ENCODE assay signal across 8 cellular contexts in the genomic region with DNA sequence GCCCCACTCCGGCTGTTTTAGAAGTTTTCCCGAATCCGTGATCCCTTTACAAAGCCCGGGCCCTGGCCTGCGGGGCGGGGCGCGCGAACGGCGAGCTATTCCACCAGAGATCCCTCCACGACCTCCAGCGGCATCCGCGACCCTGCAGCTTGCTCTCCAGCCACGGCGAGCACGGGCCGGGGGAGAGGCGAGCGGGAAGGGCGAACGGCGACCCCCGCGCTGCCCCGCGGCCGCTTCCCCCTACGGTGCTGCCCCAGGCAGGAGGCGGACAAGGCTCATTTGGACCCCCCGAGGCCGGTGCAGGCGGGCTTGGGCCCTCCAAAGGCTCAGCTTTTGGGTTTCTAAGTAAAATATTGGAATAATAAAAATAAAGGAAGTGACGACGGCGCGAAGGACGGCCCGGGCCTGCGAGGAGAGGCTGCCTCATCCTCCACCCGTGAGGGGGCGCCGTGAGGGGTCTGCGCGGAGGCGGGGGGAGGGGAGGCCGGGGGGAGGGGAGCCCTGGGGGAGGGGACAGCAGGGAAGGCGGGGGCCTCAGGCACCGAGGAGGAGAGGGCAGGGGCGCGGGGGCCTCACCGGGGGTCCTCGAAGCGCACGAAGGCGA. TPM values are rescaled to one million over a fixed set of nuclear protein-coding genes. Genes with fewer than 3 reads are reported as not detected.
DNase-seq lines count a peak whose midpoint lies in the region; ATAC-seq and TF ChIP-seq lines count a peak whose summit lies in the region.

No MANE protein-coding gene starts in this region.

- H3K4me2 ChIP-seq in mesenchymal stem cell (ENCODE audit: low read length, poor library complexity, severe bottlenecking): peak overlapping the region; percentile 93

- ATAC-seq in GM18868 (IDR thresholded peaks at IDR 0.05; ENCODE audit: unreplicated experiment) (peak; percentile 24), HG03159 (IDR thresholded peaks at IDR 0.05; ENCODE audit: unreplicated experiment) (peak; percentile 32)
- ATAC-seq in stimulated activated naive CD8-positive, alpha-beta T cell treated with anti-CD3 and anti-CD28 coated beads, Interleukin-15, Interleukin-2, amounts not matched to agents 100 U/mL and 50 U/mL, for 24 hours: peak; percentile 33

- H3K14ac ChIP-seq in mesenchymal stem cell (ENCODE audit: low read length in 2 of 2): peak overlapping the region; percentile 69 to 99

- TF ChIP-seq CTCF in WERI-Rb-1 (IDR thresholded peaks at IDR 0.05; ENCODE audit: low read depth, low read length) (0 out of 2 replicates have a peak, but pooled peaks have one; percentile 4), dorsolateral prefrontal cortex (IDR thresholded peaks at IDR 0.05 in 54 of 56, conservative IDR thresholded peaks at IDR 0.05 in 2 of 56; ENCODE audit: low read depth in 1 of 56, partially characterized antibody in 56 of 56) (peak in 2 of 56 donors; percentile 7 to 12)

- H3K4me1 ChIP-seq in mesenchymal stem cell (ENCODE audit: control insufficient read depth, insufficient read depth, low read depth, low read length): peaks cover 12% of the 10 kb centered on the region

- H3K9ac ChIP-seq in mesenchymal stem cell (ENCODE audit: low read length): peak overlapping the region; percentile 92

- peak overlapping the region; percentile 99 for H4K8ac ChIP-seq in mesenchymal stem cell (ENCODE audit: low read length)

- under 1% methylated on average over 50 of the region's 57 CpGs for WGBS in mesenchymal stem cell

- H4K91ac ChIP-seq in mesenchymal stem cell (ENCODE audit: low read length): peak overlapping the region; percentile 99

- H3K23ac ChIP-seq in mesenchymal stem cell (ENCODE audit: low read length in 2 of 2): peak overlapping the region; percentile 87 to 100

- H2BK15ac ChIP-seq in mesenchymal stem cell (ENCODE audit: low read depth, poor library complexity, severe bottlenecking): peak overlapping the region; percentile 100

- H3K36me3 ChIP-seq in WERI-Rb-1 (peaks cover 42% of the 10 kb centered on the region), mesenchymal stem cell (ENCODE audit: control insufficient read depth in 1 of 2, insufficient read depth in 2 of 2, low read depth in 1 of 2, low read length in 2 of 2) (peaks cover 5 to 30% of the 10 kb centered on the region in 2 experiments)

- H3K27ac ChIP-seq in WERI-Rb-1: peak overlapping the region; percentile 91
- H3K27ac ChIP-seq in dorsolateral prefrontal cortex: peak overlapping the region; percentile 57 to 98 (median 92)
- peak overlapping the region; percentile 93 for H3K27ac ChIP-seq in mesenchymal stem cell (ENCODE audit: low read length, poor library complexity, severe bottlenecking)

- no peaks in the 10 kb centered on the region for H3K27me3 ChIP-seq in WERI-Rb-1 (ENCODE audit: insufficient read depth, low read depth, severe bottlenecking)
- no peaks in the 10 kb centered on the region for H3K27me3 ChIP-seq in dorsolateral prefrontal cortex
- H3K27me3 ChIP-seq in mesenchymal stem cell (ENCODE audit: control insufficient read depth in 1 of 2, insufficient read depth in 1 of 2, low read length in 2 of 2): no peaks in the 10 kb centered on the region

- peak; percentile 51 for DNase-seq in AG08396 (ENCODE audit: low spot score)
- peak; percentile 41 for DNase-seq in WERI-Rb-1
- peak in 4 of 10 donors; percentile 25 to 55 (median 42) for DNase-seq in dorsolateral prefrontal cortex
- peak; percentile 29 for DNase-seq in mesenchymal stem cell
- DNase-seq in stimulated activated naive CD8-positive, alpha-beta T cell treated with anti-CD3 and anti-CD28 coated beads, Interleukin-15, Interleukin-2, amounts not matched to agents 100 U/mL and 50 U/mL, for 24 hours: peak; percentile 68
- DNase-seq in SHP77 treated with DMSO at 0.1 percent for 48 hours (lab: John Stamatoyannopoulos, UW): no peak

- H3K4me3 ChIP-seq in WERI-Rb-1 (ENCODE audit: low read depth, low read length) (peak overlapping the region; percentile 71), dorsolateral prefrontal cortex (peak overlapping the region; percentile 67 to 99 (median 91)), mesenchymal stem cell (ENCODE audit: insufficient read depth in 1 of 2, low read depth in 1 of 2, low read length in 2 of 2) (peak overlapping the region; percentile 93 to 100)

- peak overlapping the region; percentile 55 for H2AK5ac ChIP-seq in mesenchymal stem cell (ENCODE audit: low read length, severe bottlenecking)

- H2BK5ac ChIP-seq in mesenchymal stem cell (ENCODE audit: low read depth, low read length, poor library complexity, severe bottlenecking): peak overlapping the region; percentile 87

- H2BK12ac ChIP-seq in mesenchymal stem cell (ENCODE audit: low read length in 2 of 2): peak overlapping the region; percentile 83 to 96

- peak overlapping the region; percentile 99 to 100 for H3K18ac ChIP-seq in mesenchymal stem cell (ENCODE audit: low read depth in 1 of 2, low read length in 2 of 2)

- H3K79me1 ChIP-seq in mesenchymal stem cell (replicated peaks; ENCODE audit: low read length, poor library complexity, severe bottlenecking): peaks cover 15% of the 10 kb centered on the region

- peak overlapping the region; percentile 72 for H2AFZ ChIP-seq in mesenchymal stem cell (ENCODE audit: low read depth, low read length)

- intact Hi-C loops in dorsolateral prefrontal cortex (cut with DNase I): loop anchor here (1.0 to 10.0 kb wide), 4 partner anchors 27 to 106 kb away; a partner anchor contains a TSS

- peak overlapping the region; percentile 99 for H3K4ac ChIP-seq in mesenchymal stem cell (ENCODE audit: low read depth in 1 of 2, low read length in 2 of 2)

- H3K9me3 ChIP-seq in WERI-Rb-1 (ENCODE audit: severe bottlenecking) (no peaks in the 10 kb centered on the region), mesenchymal stem cell (ENCODE audit: control insufficient read depth, low read length) (no peaks in the 10 kb centered on the region)

- H2BK120ac ChIP-seq in mesenchymal stem cell (ENCODE audit: low read depth, low read length): peak overlapping the region; percentile 93

RNA-seq across cellular contexts. Expression of a gene that starts 0.6 kb away (rescaled TPM):
- total RNA-seq in dorsolateral prefrontal cortex: 100 to 1,000 TPM in 30 of 120 experiments, 10 to 100 TPM in 90; 76.0 to 113 (median 95.4) TPM
- 183 TPM for polyA plus RNA-seq in mesenchymal stem cell (2013, experiment 1 of 2)
- polyA plus RNA-seq in mesenchymal stem cell (2013, experiment 2 of 2): 189 TPM

RNA-seq across cellular contexts. Expression of a gene that starts 22.7 kb away (rescaled TPM):
- total RNA-seq in dorsolateral prefrontal cortex: 10 to 100 TPM; 18.3 to 41.4 (median 28.7) TPM
- polyA plus RNA-seq in mesenchymal stem cell (2013, experiment 1 of 2): 17.7 TPM
- polyA plus RNA-seq in mesenchymal stem cell (2013, experiment 2 of 2): 17.6 TPM

RNA-seq across cellular contexts. Expression of a gene that starts 22.8 kb away (rescaled TPM):
- total RNA-seq in dorsolateral prefrontal cortex: 10 to 100 TPM in 80 of 120 experiments, 1 to 10 TPM in 40; 5.4 to 16.5 (median 11.1) TPM
- 51.1 TPM for polyA plus RNA-seq in mesenchymal stem cell (2013, experiment 1 of 2)
- polyA plus RNA-seq in mesenchymal stem cell (2013, experiment 2 of 2): 56.2 TPM

RNA-seq across cellular contexts. Expression of a gene that starts 27.0 kb away (rescaled TPM):
- total RNA-seq in dorsolateral prefrontal cortex: 100 to 1,000 TPM; 262 to 795 (median 615) TPM
- 419 TPM for polyA plus RNA-seq in mesenchymal stem cell (2013, experiment 1 of 2)
- 417 TPM for polyA plus RNA-seq in mesenchymal stem cell (2013, experiment 2 of 2)

RNA-seq across cellular contexts. Expression of a gene that starts 31.0 kb away (rescaled TPM):
- total RNA-seq in dorsolateral prefrontal cortex: 100 to 1,000 TPM; 341 to 794 (median 594) TPM
- polyA plus RNA-seq in mesenchymal stem cell (2013, experiment 1 of 2): 718 TPM
- polyA plus RNA-seq in mesenchymal stem cell (2013, experiment 2 of 2): 727 TPM
